ENCODE assay signal across 26 cellular contexts in genomic region chr7:138292951-138293350, GRCh38.
"Had no signal": no experiment of that assay in that cellular context is flagged by ENCODE, and none has a peak within 500 bp of the region (broad histone marks: within the 10 kb centered on the region; RNA-seq: fewer than 3 reads in every experiment).

No MANE protein-coding gene starts in this region.

- H3K27me3 ChIP-seq: colonic mucosa, esophagus squamous epithelium, pancreas, right atrium auricular region, sigmoid colon, suprapubic skin, thyroid gland, upper lobe of left lung, vagina had no signal

- H3K4me1 Mint-ChIP-seq: nephron progenitor cell; stimulated activated effector memory CD8-positive, alpha-beta T cell treated with anti-CD3 and anti-CD28 coated beads, Interleukin-12 subunit alpha, Interleukin-12 subunit beta, amount 100 ng/mL, for 72 hours had no signal

- FAIRE-seq: kidney, pancreas had no signal

- H3K4me3 ChIP-seq: colonic mucosa, esophagus squamous epithelium, lung, pancreas, psoas muscle, right atrium auricular region, sigmoid colon, skin epidermis, suprapubic skin, thyroid gland, upper lobe of left lung, vagina had no signal

- H3K27ac ChIP-seq: colonic mucosa, esophagus squamous epithelium, pancreas, psoas muscle, right atrium auricular region, sigmoid colon, skin epidermis, suprapubic skin, thyroid gland, upper lobe of left lung, vagina had no signal

- H3K36me3 Mint-ChIP-seq: stimulated activated effector memory CD8-positive, alpha-beta T cell treated with anti-CD3 and anti-CD28 coated beads, Interleukin-12 subunit alpha, Interleukin-12 subunit beta, amount 100 ng/mL, for 72 hours had no signal

- H3K4me3 Mint-ChIP-seq: naive B cell; nephron progenitor cell; stimulated activated effector memory CD8-positive, alpha-beta T cell treated with anti-CD3 and anti-CD28 coated beads, Interleukin-12 subunit alpha, Interleukin-12 subunit beta, amount 100 ng/mL, for 72 hours had no signal

- DNase-seq: cerebellar nuclear complex; colonic mucosa; dermis blood vessel endothelial cell; esophagus squamous epithelium; foreskin fibroblast; kidney; left colon; left ventricle myocardium superior; mesenchymal stem cell; naive B cell; nephron progenitor cell; nucleus accumbens; pancreas; psoas muscle; sigmoid colon; stimulated activated CD4-positive, alpha-beta T cell treated with anti-CD3 and anti-CD28 coated beads, Interleukin-4, amount 100 ng/mL, for 1 hour; stimulated activated CD8-positive, alpha-beta memory T cell treated with anti-CD3 and anti-CD28 coated beads, Interleukin-4, amount 100 ng/mL, for 48 hours; stimulated activated naive CD8-positive, alpha-beta T cell treated with anti-CD3 and anti-CD28 coated beads, Interleukin-15, Interleukin-2, amounts not matched to agents 100 U/mL and 50 U/mL, for 24 hours; thyroid gland; upper lobe of left lung had no signal

- H3K27ac Mint-ChIP-seq: nephron progenitor cell; stimulated activated effector memory CD8-positive, alpha-beta T cell treated with anti-CD3 and anti-CD28 coated beads, Interleukin-12 subunit alpha, Interleukin-12 subunit beta, amount 100 ng/mL, for 72 hours had no signal

- H3K27me3 Mint-ChIP-seq: naive B cell had no signal

- H3K36me3 ChIP-seq: colonic mucosa, esophagus squamous epithelium, pancreas, right atrium auricular region, sigmoid colon, suprapubic skin, thyroid gland, upper lobe of left lung, vagina had no signal

- ATAC-seq: left ventricle myocardium superior; pancreas; psoas muscle; stimulated activated effector memory CD8-positive, alpha-beta T cell treated with anti-CD3 and anti-CD28 coated beads, Interleukin-12 subunit alpha, Interleukin-12 subunit beta, amount 100 ng/mL, for 72 hours; stimulated activated naive CD8-positive, alpha-beta T cell treated with anti-CD3 and anti-CD28 coated beads, Interleukin-15, Interleukin-2, amounts not matched to agents 100 U/mL and 50 U/mL, for 24 hours had no signal

- H3K4me1 ChIP-seq: colonic mucosa, esophagus squamous epithelium, psoas muscle, right atrium auricular region, sigmoid colon, suprapubic skin, thyroid gland, vagina had no signal

- H3K9me3 ChIP-seq: colonic mucosa, pancreas, psoas muscle, thyroid gland, vagina had no signal
